Comparison of ENCODE assay signal across 22 cellular contexts in the genomic region with DNA sequence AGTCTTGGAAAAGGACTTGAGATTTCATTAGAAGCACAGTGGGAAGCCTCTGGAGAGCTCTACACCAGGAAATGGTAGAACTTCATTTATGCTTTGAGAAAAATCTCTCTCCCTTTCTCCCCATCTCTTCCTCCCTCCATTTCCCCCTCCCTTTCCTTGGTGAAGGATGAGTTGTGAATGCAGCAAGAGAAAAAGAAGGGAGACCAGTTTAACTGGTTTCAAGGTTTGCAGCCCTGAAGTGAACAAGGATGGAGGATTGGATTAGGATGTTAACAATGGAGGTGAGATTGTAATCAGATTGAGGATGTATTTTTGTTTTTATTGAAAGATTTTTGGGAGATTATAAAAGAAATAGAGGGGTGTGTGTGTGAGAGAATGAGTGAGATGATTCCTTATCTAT.
"Had no signal": no experiment of that assay in that cellular context is flagged by ENCODE, and none has a peak within 500 bp of the region (broad histone marks: within the 10 kb centered on the region; RNA-seq: fewer than 3 reads in every experiment).

No MANE protein-coding gene starts in this region.

- H3K4me3 ChIP-seq: adrenal gland, hepatocyte, lung, sigmoid colon, thoracic aorta, upper lobe of left lung had no signal

- H3K4me3 Mint-ChIP-seq: activated CD4-positive, alpha-beta T cell treated with anti-CD3 and anti-CD28 coated beads for 36 hours; activated T-helper 1 cell treated with anti-CD3 and anti-CD28 coated beads, Interleukin-12 subunit alpha, Interleukin-12 subunit beta, Interleukin-2, Interleukin-4 antibody, amounts not matched to agents 30 ng/mL and 10 ng/mL and 1 ng/mL, durations not matched to agents 14 hours and 24 hours and 36 hours; dendritic cell treated with granulocyte-macrophage colony-stimulating factor and Interleukin-4, amounts not matched to agents 40 ng/mL and 50 ng/mL, for 4 days; mesothelial cell of epicardium; natural killer cell treated with Interleukin-12 subunit alpha and Interleukin-12 subunit beta and Interleukin-15 and Interleukin-18, amount 100 ng/mL, for 72 hours; stimulated activated memory B cell treated with anti-CD40 and anti-IgM and Interleukin-4, amounts not matched to agents 10 μg/mL and 1 μg/mL and 100 μg/mL, for 72 hours had no signal

- H3K27ac ChIP-seq: adrenal gland, parathyroid adenoma, sigmoid colon, thoracic aorta, upper lobe of left lung had no signal

- DNase-seq: activated CD4-positive, alpha-beta T cell treated with anti-CD3 and anti-CD28 coated beads for 36 hours; activated CD4-positive, alpha-beta T cell treated with anti-CD3 and anti-CD28 coated beads, Interleukin-2, amount 50 U/mL, for 48 hours; activated gamma-delta T cell treated with Interleukin-2 at 50 U/mL for 16 hours; activated T-cell treated with anti-CD3 and anti-CD28 coated beads for 4 hours; adrenal gland; effector CD8-positive, alpha-beta T cell; foreskin fibroblast; islet precursor cell; sigmoid colon; stimulated activated CD4-positive, alpha-beta T cell treated with anti-CD3 and anti-CD28 coated beads, Interleukin-4, amount 100 ng/mL, for 4 hours; upper lobe of left lung had no signal

- H3K79me2 ChIP-seq: hepatocyte, parathyroid adenoma had no signal

- H3K9me3 ChIP-seq: adrenal gland, sigmoid colon, thoracic aorta, upper lobe of left lung had no signal

- H3K27ac Mint-ChIP-seq: activated CD4-positive, alpha-beta T cell treated with anti-CD3 and anti-CD28 coated beads for 36 hours; activated naive CD4-positive, alpha-beta T cell treated with anti-CD3 and anti-CD28 coated beads, Interleukin-2, amount 50 U/mL, for 72 hours; activated T-helper 1 cell treated with anti-CD3 and anti-CD28 coated beads, Interleukin-12 subunit alpha, Interleukin-12 subunit beta, Interleukin-2, Interleukin-4 antibody, amounts not matched to agents 30 ng/mL and 10 ng/mL and 1 ng/mL, durations not matched to agents 14 hours and 24 hours and 36 hours; dendritic cell treated with granulocyte-macrophage colony-stimulating factor and Interleukin-4, amounts not matched to agents 40 ng/mL and 50 ng/mL, for 4 days; mesothelial cell of epicardium; natural killer cell treated with Interleukin-12 subunit alpha and Interleukin-12 subunit beta and Interleukin-15 and Interleukin-18, amount 100 ng/mL, for 72 hours; stimulated activated memory B cell treated with anti-CD40 and anti-IgM and Interleukin-4, amounts not matched to agents 10 μg/mL and 1 μg/mL and 100 μg/mL, for 72 hours had no signal

- H3K9ac ChIP-seq: parathyroid adenoma had no signal

- H3K9me3 Mint-ChIP-seq: dendritic cell treated with granulocyte-macrophage colony-stimulating factor and Interleukin-4, amounts not matched to agents 40 ng/mL and 50 ng/mL, for 4 days; mesothelial cell of epicardium; stimulated activated memory B cell treated with anti-CD40 and anti-IgM and Interleukin-4, amounts not matched to agents 10 μg/mL and 1 μg/mL and 100 μg/mL, for 72 hours had no signal

- H3K27me3 ChIP-seq: adrenal gland, hepatocyte, sigmoid colon, upper lobe of left lung had no signal

- H3K36me3 ChIP-seq: adrenal gland, sigmoid colon, thoracic aorta, upper lobe of left lung had no signal

- H2AFZ ChIP-seq: hepatocyte, parathyroid adenoma had no signal

- ATAC-seq: activated CD4-positive, alpha-beta T cell treated with anti-CD3 and anti-CD28 coated beads for 36 hours; activated naive CD4-positive, alpha-beta T cell treated with anti-CD3 and anti-CD28 coated beads, Interleukin-2, amount 50 U/mL, for 72 hours; left lobe of liver; natural killer cell treated with Interleukin-12 subunit alpha and Interleukin-12 subunit beta and Interleukin-15 and Interleukin-18, amount 100 ng/mL, for 72 hours; stimulated activated memory B cell treated with anti-CD40 and anti-IgM and Interleukin-4, amounts not matched to agents 10 μg/mL and 1 μg/mL and 100 μg/mL, for 72 hours had no signal

- H3K36me3 Mint-ChIP-seq: activated naive CD4-positive, alpha-beta T cell treated with anti-CD3 and anti-CD28 coated beads, Interleukin-2, amount 50 U/mL, for 72 hours; mesothelial cell of epicardium; natural killer cell treated with Interleukin-12 subunit alpha and Interleukin-12 subunit beta and Interleukin-15 and Interleukin-18, amount 100 ng/mL, for 72 hours; stimulated activated memory B cell treated with anti-CD40 and anti-IgM and Interleukin-4, amounts not matched to agents 10 μg/mL and 1 μg/mL and 100 μg/mL, for 72 hours had no signal

- H3K27me3 Mint-ChIP-seq: dendritic cell treated with granulocyte-macrophage colony-stimulating factor and Interleukin-4, amounts not matched to agents 40 ng/mL and 50 ng/mL, for 4 days; natural killer cell treated with Interleukin-12 subunit alpha and Interleukin-12 subunit beta and Interleukin-15 and Interleukin-18, amount 100 ng/mL, for 72 hours; stimulated activated memory B cell treated with anti-CD40 and anti-IgM and Interleukin-4, amounts not matched to agents 10 μg/mL and 1 μg/mL and 100 μg/mL, for 72 hours had no signal
